1 cellular context compared by ENCODE assay signal in the genomic region with DNA sequence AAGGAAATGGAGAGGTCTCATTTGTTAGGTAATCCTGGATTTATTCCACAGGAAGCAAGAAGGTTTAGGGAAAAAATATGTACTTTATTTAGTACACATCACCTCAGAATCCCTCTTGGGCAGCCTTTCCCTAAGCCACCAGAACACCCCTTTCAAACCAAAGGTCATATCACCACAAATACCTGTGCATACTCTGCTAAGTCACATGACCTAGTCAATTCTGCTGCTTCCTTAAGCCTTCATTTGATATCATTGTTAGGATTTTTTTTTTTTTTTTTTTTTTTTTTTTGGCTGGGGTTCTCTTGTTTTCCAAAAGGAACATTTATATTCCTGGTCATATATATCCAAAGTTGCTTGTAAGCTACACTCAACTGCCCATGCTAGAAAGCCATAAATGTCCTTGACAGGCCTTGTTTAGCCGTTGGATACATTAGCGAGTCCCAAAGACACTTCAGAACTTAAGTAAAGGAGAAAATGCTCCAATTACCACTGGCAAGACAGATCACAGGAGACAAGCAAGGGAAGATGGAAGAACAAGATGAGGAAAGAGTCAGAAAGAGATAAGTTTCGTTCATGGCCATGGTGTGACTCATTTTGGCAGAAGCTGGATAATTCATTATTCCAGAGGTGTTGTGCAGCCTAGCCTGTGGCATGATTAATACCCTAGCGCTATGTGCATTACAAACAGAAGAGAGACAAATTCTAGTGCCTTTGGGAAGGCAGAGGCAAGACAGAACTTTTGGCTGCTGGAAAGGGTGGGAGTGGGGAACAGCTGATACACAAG.
TF ChIP-seq lines count a peak whose summit lies in the region.

No MANE protein-coding gene starts in this region.

TF ChIP-seq in K562, 482 proteins besides CTCF, POLR2A, EP300 and RAD21 (continued from another document):
- TF ChIP-seq XRCC4 (IDR thresholded peaks at IDR 0.05; ENCODE audit: extremely low read depth, insufficient read depth, insufficient read length) (no peak), NR2C1 (IDR thresholded peaks at IDR 0.05) (no peak), NR2C1 (tag; IDR thresholded peaks at IDR 0.05) (0 out of 2 replicates have a peak, but pooled peaks have one; percentile 39), KAT8 (IDR thresholded peaks at IDR 0.05; ENCODE audit: low read depth) (no peak), FOS (IDR thresholded peaks at IDR 0.05; ENCODE audit: extremely low read depth, insufficient read length) (peak; percentile 13), ZNF175 (CRISPR knock-in tag; IDR thresholded peaks at IDR 0.05; ENCODE audit: low read depth) (peak; percentile 58; the same call in 1 of the 2 replicates), HDAC1 (IDR thresholded peaks at IDR 0.05) (peak in 1 of 2 experiments; percentile 50; a peak in 1 of 4 replicates), TCF7L2 (IDR thresholded peaks at IDR 0.05; ENCODE audit: low read depth, low read length) (no peak), ZNF518B (CRISPR knock-in tag; IDR thresholded peaks at IDR 0.05) (no peak), RAD51 (IDR thresholded peaks at IDR 0.05; ENCODE audit: borderline replicate concordance, low read depth) (peak; percentile 55), ELF4 (CRISPR knock-in tag; IDR thresholded peaks at IDR 0.05) (peak; percentile 61; the same call in 1 of the 2 replicates), MECOM (CRISPR knock-in tag; IDR thresholded peaks at IDR 0.05) (no peak), RFX1 (IDR thresholded peaks at IDR 0.05) (no peak), MCM2 (IDR thresholded peaks at IDR 0.05; ENCODE audit: low read depth) (no peak), PTRF (tag; IDR thresholded peaks at IDR 0.05) (no peak), EHMT2 (IDR thresholded peaks at IDR 0.05) (peak; percentile 72), ZNF644 (tag; IDR thresholded peaks at IDR 0.05; ENCODE audit: low read depth) (peak; percentile 57; the same call in 1 of the 2 replicates), DACH1 (IDR thresholded peaks at IDR 0.05; ENCODE audit: partially characterized antibody) (peak; percentile 41), MEF2D (tag; conservative IDR thresholded peaks at IDR 0.05; ENCODE audit: low read depth) (0 out of 2 replicates have a peak, but pooled peaks have one; percentile 47), CEBPG (CRISPR knock-in tag; IDR thresholded peaks at IDR 0.05) (peak; percentile 25; the same call in 1 of the 2 replicates), CEBPG (tag; conservative IDR thresholded peaks at IDR 0.05 in 1 of 2, IDR thresholded peaks at IDR 0.05 in 1 of 2) (no peak; a peak in 1 of 4 replicates), SMARCE1 (IDR thresholded peaks at IDR 0.05) (peak; percentile 67), FOSL1 (tag; conservative IDR thresholded peaks at IDR 0.05) (peak; percentile 81), JUN (IDR thresholded peaks at IDR 0.05; ENCODE audit: borderline replicate concordance, low read depth, low read length) (peak; percentile 36; the same call in 1 of the 2 replicates), JUN (CRISPR knock-in tag; IDR thresholded peaks at IDR 0.05; ENCODE audit: borderline replicate concordance) (no peak), HEY1 (CRISPR knock-in tag; IDR thresholded peaks at IDR 0.05; ENCODE audit: borderline replicate concordance) (no peak), FOXJ2 (tag; IDR thresholded peaks at IDR 0.05) (0 out of 2 replicates have a peak, but pooled peaks have one; percentile 11), TRIM24 (IDR thresholded peaks at IDR 0.05) (peak in 1 of 2 experiments; percentile 56; a peak in 2 of 4 replicates)
- TF ChIP-seq, protein P1, sequence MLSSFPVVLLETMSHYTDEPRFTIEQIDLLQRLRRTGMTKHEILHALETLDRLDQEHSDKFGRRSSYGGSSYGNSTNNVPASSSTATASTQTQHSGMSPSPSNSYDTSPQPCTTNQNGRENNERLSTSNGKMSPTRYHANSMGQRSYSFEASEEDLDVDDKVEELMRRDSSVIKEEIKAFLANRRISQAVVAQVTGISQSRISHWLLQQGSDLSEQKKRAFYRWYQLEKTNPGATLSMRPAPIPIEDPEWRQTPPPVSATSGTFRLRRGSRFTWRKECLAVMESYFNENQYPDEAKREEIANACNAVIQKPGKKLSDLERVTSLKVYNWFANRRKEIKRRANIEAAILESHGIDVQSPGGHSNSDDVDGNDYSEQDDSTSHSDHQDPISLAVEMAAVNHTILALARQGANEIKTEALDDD (IDR thresholded peaks at IDR 0.05): no peak
- TF ChIP-seq, protein P2, sequence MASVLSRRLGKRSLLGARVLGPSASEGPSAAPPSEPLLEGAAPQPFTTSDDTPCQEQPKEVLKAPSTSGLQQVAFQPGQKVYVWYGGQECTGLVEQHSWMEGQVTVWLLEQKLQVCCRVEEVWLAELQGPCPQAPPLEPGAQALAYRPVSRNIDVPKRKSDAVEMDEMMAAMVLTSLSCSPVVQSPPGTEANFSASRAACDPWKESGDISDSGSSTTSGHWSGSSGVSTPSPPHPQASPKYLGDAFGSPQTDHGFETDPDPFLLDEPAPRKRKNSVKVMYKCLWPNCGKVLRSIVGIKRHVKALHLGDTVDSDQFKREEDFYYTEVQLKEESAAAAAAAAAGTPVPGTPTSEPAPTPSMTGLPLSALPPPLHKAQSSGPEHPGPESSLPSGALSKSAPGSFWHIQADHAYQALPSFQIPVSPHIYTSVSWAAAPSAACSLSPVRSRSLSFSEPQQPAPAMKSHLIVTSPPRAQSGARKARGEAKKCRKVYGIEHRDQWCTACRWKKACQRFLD (CRISPR knock-in tag; IDR thresholded peaks at IDR 0.05): peak; percentile 57
